In the genomic region with DNA sequence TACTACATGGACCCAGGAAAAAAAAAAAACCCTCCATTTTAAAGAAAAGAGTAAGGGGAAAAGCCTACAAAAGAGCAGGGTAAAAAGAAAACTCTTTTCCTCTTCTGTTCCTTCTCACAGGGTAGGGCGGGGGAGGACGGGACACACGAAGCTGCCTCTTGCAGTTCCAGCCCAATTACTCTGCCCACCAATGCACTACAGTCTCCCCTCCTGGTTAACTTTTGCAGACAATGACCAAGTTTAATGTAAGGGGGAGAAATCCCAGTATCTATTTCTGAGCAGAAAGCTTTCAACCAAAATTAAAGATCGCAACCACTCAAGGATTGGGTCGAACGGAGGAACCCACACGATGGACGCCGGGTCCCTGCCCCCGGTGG, we compare ENCODE assay signal across 8 cellular contexts. TPM values are rescaled to one million over a fixed set of nuclear protein-coding genes. Genes with fewer than 3 reads are reported as not detected.
A peak's percentile ranks its signal among the peaks of the same experiment; 100 is the strongest.
DNase-seq lines count a peak whose midpoint lies in the region; ATAC-seq and TF ChIP-seq lines count a peak whose summit lies in the region.

No MANE protein-coding gene starts in this region.

- peak overlapping the region; percentile 91 to 93 (median 93) for H3K9ac ChIP-seq in skeletal muscle tissue (ENCODE audit: low read depth in 1 of 3, low read length in 3 of 3)

- WGBS in right cardiac atrium, result 2% methylated on average over 10 of the region's 10 CpGs

- intact Hi-C loops in right cardiac atrium (cut with DNase I), result no loop called here

- in situ Hi-C loops in ACHN (cut with HindIII; ENCODE audit: low pct_ligation_motif_present, low pct_unique_long_range_greater_than_20kb, low sequenced_read_pairs) (no loop called here), GM13977 (cut with MboI; ENCODE audit: low pct_unique_long_range_greater_than_20kb, low sequenced_read_pairs, unreplicated experiment) (no loop called here)

- H3K36me3 ChIP-seq in WERI-Rb-1, result peaks cover 16% of the 10 kb centered on the region
- no peaks in the 10 kb centered on the region for H3K36me3 ChIP-seq in skeletal muscle tissue (ENCODE audit: control insufficient read depth in 3 of 3, insufficient read depth in 3 of 3, low read length in 3 of 3)

- H3K4me1 ChIP-seq in right cardiac atrium (ENCODE audit: control insufficient read depth, insufficient read depth, low read length) (peaks cover 3% of the 10 kb centered on the region), skeletal muscle tissue (ENCODE audit: control insufficient read depth in 3 of 3, insufficient read depth in 3 of 3, low read length in 3 of 3) (peaks cover 44 to 53% (median 52%) of the 10 kb centered on the region in 3 donors)

- H3K27me3 ChIP-seq in WERI-Rb-1 (ENCODE audit: insufficient read depth, low read depth, severe bottlenecking), result no peaks in the 10 kb centered on the region
- no peaks in the 10 kb centered on the region for H3K27me3 ChIP-seq in right cardiac atrium (ENCODE audit: control insufficient read depth, insufficient read depth)
- no peaks in the 10 kb centered on the region for H3K27me3 ChIP-seq in skeletal muscle tissue (ENCODE audit: control insufficient read depth in 3 of 3, insufficient read depth in 3 of 3, low read length in 3 of 3)

- peak; percentile 19 for DNase-seq in ACHN
- peak; percentile 53 for DNase-seq in GM13977 (ENCODE audit: low spot score)
- DNase-seq in WERI-Rb-1, result no peak
- peak in 1 of 3 donors; percentile 41 for DNase-seq in right cardiac atrium
- DNase-seq in NCI-H446 treated with DMSO at 0.1 percent for 48 hours (lab: John Stamatoyannopoulos, UW), result no peak

- no peak for TF ChIP-seq CTCF in GM13977 (IDR thresholded peaks at IDR 0.05; ENCODE audit: extremely low read depth, insufficient read depth, missing control alignments)
- TF ChIP-seq CTCF in WERI-Rb-1 (IDR thresholded peaks at IDR 0.05; ENCODE audit: low read depth, low read length), result no peak

- peak overlapping the region; percentile 85 for H3K4me3 ChIP-seq in WERI-Rb-1 (ENCODE audit: low read depth, low read length)
- H3K4me3 ChIP-seq in right cardiac atrium (ENCODE audit: low read length), result peak overlapping the region; percentile 99
- H3K4me3 ChIP-seq in skeletal muscle tissue (ENCODE audit: low read length in 3 of 3), result peak overlapping the region; percentile 62 to 83 (median 77)

- H3K27ac ChIP-seq in WERI-Rb-1 (peak overlapping the region; percentile 88), right cardiac atrium (ENCODE audit: low read length) (peak overlapping the region; percentile 76), skeletal muscle tissue (ENCODE audit: low read depth, low read length) (peak overlapping the region; percentile 70)

- H3K9me3 ChIP-seq in WERI-Rb-1 (ENCODE audit: severe bottlenecking), result no peaks in the 10 kb centered on the region
- H3K9me3 ChIP-seq in right cardiac atrium (ENCODE audit: control insufficient read depth, low read length), result no peaks in the 10 kb centered on the region
- H3K9me3 ChIP-seq in skeletal muscle tissue (ENCODE audit: control insufficient read depth in 3 of 3, low read length in 3 of 3), result no peaks in the 10 kb centered on the region

- no peak for ATAC-seq in right cardiac atrium
- ATAC-seq in HG02610 (IDR thresholded peaks at IDR 0.05; ENCODE audit: unreplicated experiment), result no peak
- ATAC-seq in GM19324 (IDR thresholded peaks at IDR 0.05; ENCODE audit: low FRiP score, unreplicated experiment), result no peak

RNA-seq across cellular contexts. Expression of a gene that starts 1.3 kb away (rescaled TPM):
- total RNA-seq in right cardiac atrium (10 to 100 TPM; 27.4 to 37.3 (median 31.5) TPM), skeletal muscle tissue (20.9 TPM)
- 13.0 TPM for polyA plus RNA-seq in right cardiac atrium

RNA-seq across cellular contexts. Expression of a gene that starts 41.3 kb away (rescaled TPM):
- total RNA-seq in right cardiac atrium, result 10 to 100 TPM in 3 of 4 donors, 1 to 10 TPM in 1; 9.2 to 12.1 (median 11.2) TPM
- 4.7 TPM for polyA plus RNA-seq in right cardiac atrium
- total RNA-seq in skeletal muscle tissue, result 3.7 TPM

Comparison
In these comparisons a context has a peak if more than half of its experiments do, and no peak if none do; other contexts are left out.
1. DNase-seq: peak in ACHN (single experiment) and GM13977 (single experiment); none in WERI-Rb-1 (single experiment) and NCI-H446 treated with DMSO at 0.1 percent for 48 hours (single experiment).
2. Peak in every context shown above with its lines, with median percentiles within 50 percentile points of each other: H3K27ac ChIP-seq and H3K4me3 ChIP-seq.